In genomic region chr1:7539772-7540175, GRCh38 we compare ENCODE assay signal across 9 cellular contexts.
DNase-seq lines count a peak whose midpoint lies in the region; ATAC-seq and TF ChIP-seq lines count a peak whose summit lies in the region.
"Had no signal": no experiment of that assay in that cellular context is flagged by ENCODE, and none has a peak within 500 bp of the region (broad histone marks: within the 10 kb centered on the region; RNA-seq: fewer than 3 reads in every experiment).

No MANE protein-coding gene starts in this region.

- no peaks in the 10 kb centered on the region for H3K9me3 ChIP-seq in lower lobe of right lung

- H3K27ac ChIP-seq in lower lobe of right lung = no peak overlapping the region
- H3K27ac ChIP-seq: SK-N-MC had no signal

- peak; percentile 79 to 83 for ATAC-seq in lower lobe of right lung
- no peak for ATAC-seq in HG03521 (IDR thresholded peaks at IDR 0.05; ENCODE audit: unreplicated experiment)
- no peak for ATAC-seq in HG02884 (IDR thresholded peaks at IDR 0.05; ENCODE audit: unreplicated experiment)

- H3K36me3 ChIP-seq in lower lobe of right lung = no peaks in the 10 kb centered on the region

- H3K4me1 ChIP-seq in lower lobe of right lung = no peaks in the 10 kb centered on the region

- intact Hi-C loops in lower lobe of right lung (cut with DNase I) = no loop called here

- no peak overlapping the region for H3K4me3 ChIP-seq in LNCaP clone FGC (ENCODE audit: low read depth, low read length)
- no peak overlapping the region for H3K4me3 ChIP-seq in lower lobe of right lung
- H3K4me3 ChIP-seq: SK-N-MC had no signal

- H3K27me3 ChIP-seq in lower lobe of right lung (ENCODE audit: low read depth) = peaks cover 5% of the 10 kb centered on the region

- peak; percentile 64 for DNase-seq in DMS153 (lab: John Stamatoyannopoulos, UW)
- DNase-seq in DMS153 treated with DMSO at 0.1 percent for 48 hours (lab: John Stamatoyannopoulos, UW; ENCODE audit: unreplicated experiment) = no peak
- peak; percentile 44 for DNase-seq in LNCaP clone FGC (ENCODE audit: low read depth)
- peak; percentile 46 for DNase-seq in astrocyte of the hippocampus (ENCODE audit: low read depth, low spot score)
- peak; percentile 63 for DNase-seq in lower lobe of right lung
- no peak for DNase-seq in SIG-M5 (lab: John Stamatoyannopoulos, UW)

- peak; percentile 59 for TF ChIP-seq CTCF in LNCaP clone FGC (IDR thresholded peaks at IDR 0.05; ENCODE audit: control insufficient read depth, extremely low read depth, insufficient read depth)
- TF ChIP-seq CTCF in lower lobe of right lung (IDR thresholded peaks at IDR 0.05) = peak; percentile 45

Comparison
In these comparisons a context has a peak if more than half of its experiments do, and no peak if none do; other contexts are left out.
1. DNase-seq: peak in DMS153 (single experiment), LNCaP clone FGC (single experiment), astrocyte of the hippocampus (single experiment) and lower lobe of right lung (single experiment); none in DMS153 treated with DMSO at 0.1 percent for 48 hours (single experiment) and SIG-M5 (single experiment).
2. ATAC-seq: peak in lower lobe of right lung (2 of 2); none in HG03521 (single experiment) and HG02884 (single experiment).